In genomic region chr22:31287818-31288495, GRCh38 we compare ENCODE assay signal across 9 cellular contexts. TPM values are rescaled to one million over a fixed set of nuclear protein-coding genes. Genes with fewer than 3 reads are reported as not detected.
DNase-seq lines count a peak whose midpoint lies in the region; ATAC-seq lines count a peak whose summit lies in the region.
"Had no signal": no experiment of that assay in that cellular context is flagged by ENCODE, and none has a peak within 500 bp of the region (broad histone marks: within the 10 kb centered on the region; RNA-seq: fewer than 3 reads in every experiment).

No MANE protein-coding gene starts in this region.

- peak overlapping the region; percentile 90 for H3K4me3 Mint-ChIP-seq in activated CD4-positive, alpha-beta T cell treated with anti-CD3 and anti-CD28 coated beads for 36 hours
- peak overlapping the region; percentile 37 for H3K4me3 Mint-ChIP-seq in dendritic cell treated with granulocyte-macrophage colony-stimulating factor and Interleukin-4, amounts not matched to agents 40 ng/mL and 50 ng/mL, for 4 days
- H3K4me3 Mint-ChIP-seq in stimulated activated memory B cell treated with anti-CD40 and anti-IgM and Interleukin-4, amounts not matched to agents 10 μg/mL and 1 μg/mL and 100 μg/mL, for 72 hours = peak overlapping the region; percentile 53

- peak overlapping the region; percentile 97 for H3K27ac Mint-ChIP-seq in activated CD4-positive, alpha-beta T cell treated with anti-CD3 and anti-CD28 coated beads for 36 hours
- peak overlapping the region; percentile 66 for H3K27ac Mint-ChIP-seq in dendritic cell treated with granulocyte-macrophage colony-stimulating factor and Interleukin-4, amounts not matched to agents 40 ng/mL and 50 ng/mL, for 4 days
- peak overlapping the region; percentile 100 for H3K27ac Mint-ChIP-seq in stimulated activated memory B cell treated with anti-CD40 and anti-IgM and Interleukin-4, amounts not matched to agents 10 μg/mL and 1 μg/mL and 100 μg/mL, for 72 hours

- peaks cover 76% of the 10 kb centered on the region for H3K4me1 Mint-ChIP-seq in activated CD4-positive, alpha-beta T cell treated with anti-CD3 and anti-CD28 coated beads for 36 hours
- H3K4me1 Mint-ChIP-seq in dendritic cell treated with granulocyte-macrophage colony-stimulating factor and Interleukin-4, amounts not matched to agents 40 ng/mL and 50 ng/mL, for 4 days (ENCODE audit: low read depth) = peaks cover 67% of the 10 kb centered on the region
- H3K4me1 Mint-ChIP-seq in stimulated activated memory B cell treated with anti-CD40 and anti-IgM and Interleukin-4, amounts not matched to agents 10 μg/mL and 1 μg/mL and 100 μg/mL, for 72 hours = peaks cover 70% of the 10 kb centered on the region

- H3K9me3 Mint-ChIP-seq in activated CD4-positive, alpha-beta T cell treated with anti-CD3 and anti-CD28 coated beads for 36 hours (ENCODE audit: low read depth) = no peaks in the 10 kb centered on the region
- no peaks in the 10 kb centered on the region for H3K9me3 Mint-ChIP-seq in dendritic cell treated with granulocyte-macrophage colony-stimulating factor and Interleukin-4, amounts not matched to agents 40 ng/mL and 50 ng/mL, for 4 days
- H3K9me3 Mint-ChIP-seq in stimulated activated memory B cell treated with anti-CD40 and anti-IgM and Interleukin-4, amounts not matched to agents 10 μg/mL and 1 μg/mL and 100 μg/mL, for 72 hours = no peaks in the 10 kb centered on the region

- DNase-seq in activated CD4-positive, alpha-beta T cell treated with anti-CD3 and anti-CD28 coated beads for 36 hours = no peak
- DNase-seq in activated CD4-positive, alpha-beta T cell treated with anti-CD3 and anti-CD28 coated beads, Interleukin-2, amount 50 U/mL, for 1 hour = no peak
- peak; percentile 43 for DNase-seq in NOMO-1 treated with DMSO at 0.1 percent for 48 hours (lab: John Stamatoyannopoulos, UW; ENCODE audit: unreplicated experiment)
- no peak for DNase-seq in NCI-H2227 treated with DMSO at 0.1 percent for 48 hours (lab: John Stamatoyannopoulos, UW)
- no peak for DNase-seq in central memory CD4-positive, alpha-beta T cell
- no peak for DNase-seq in middle frontal gyrus (ENCODE audit: extremely low spot score, low spot score)
- DNase-seq: activated gamma-delta T cell treated with Interleukin-2 at 50 U/mL for 16 hours had no signal

- intact Hi-C loops in activated CD4-positive, alpha-beta T cell treated with anti-CD3 and anti-CD28 coated beads for 36 hours (cut with DNase I, micrococcal nuclease) = loop anchor here in 1 of 2 experiments (5.0 kb wide), 1 partner anchor 651 kb away; the partner anchor contains the start of gene SLC35E4
- intact Hi-C loops in dendritic cell treated with granulocyte-macrophage colony-stimulating factor and Interleukin-4, amounts not matched to agents 40 ng/mL and 50 ng/mL, for 4 days (cut with micrococcal nuclease) = no loop called here

- H3K36me3 Mint-ChIP-seq in activated CD4-positive, alpha-beta T cell treated with anti-CD3 and anti-CD28 coated beads for 36 hours (ENCODE audit: low read depth) = peaks cover 34% of the 10 kb centered on the region
- peaks cover 96% of the 10 kb centered on the region for H3K36me3 Mint-ChIP-seq in dendritic cell treated with granulocyte-macrophage colony-stimulating factor and Interleukin-4, amounts not matched to agents 40 ng/mL and 50 ng/mL, for 4 days (ENCODE audit: low read depth)
- H3K36me3 Mint-ChIP-seq in stimulated activated memory B cell treated with anti-CD40 and anti-IgM and Interleukin-4, amounts not matched to agents 10 μg/mL and 1 μg/mL and 100 μg/mL, for 72 hours = peaks cover 29% of the 10 kb centered on the region

- no peaks in the 10 kb centered on the region for H3K27me3 Mint-ChIP-seq in activated CD4-positive, alpha-beta T cell treated with anti-CD3 and anti-CD28 coated beads for 36 hours
- H3K27me3 Mint-ChIP-seq in dendritic cell treated with granulocyte-macrophage colony-stimulating factor and Interleukin-4, amounts not matched to agents 40 ng/mL and 50 ng/mL, for 4 days = no peaks in the 10 kb centered on the region
- H3K27me3 Mint-ChIP-seq in stimulated activated memory B cell treated with anti-CD40 and anti-IgM and Interleukin-4, amounts not matched to agents 10 μg/mL and 1 μg/mL and 100 μg/mL, for 72 hours = no peaks in the 10 kb centered on the region

- POLR2A ChIA-PET in activated CD4-positive, alpha-beta T cell treated with anti-CD3 and anti-CD28 coated beads for 36 hours (lab: Charles Lee) = interaction anchor here (5.6 kb wide), 1 partner anchor 10 kb away, joined by 38 read pairs; no protein-coding TSS in a partner anchor

- CTCF ChIA-PET in activated CD4-positive, alpha-beta T cell treated with anti-CD3 and anti-CD28 coated beads for 36 hours (lab: Charles Lee) = interaction anchor here (0.7 to 0.9 kb wide), 3 partner anchors 9 to 11 kb away, joined by 3 read pairs; no protein-coding TSS in a partner anchor

- no peak for ATAC-seq in activated CD4-positive, alpha-beta T cell treated with anti-CD3 and anti-CD28 coated beads for 36 hours
- no peak for ATAC-seq in stimulated activated memory B cell treated with anti-CD40 and anti-IgM and Interleukin-4, amounts not matched to agents 10 μg/mL and 1 μg/mL and 100 μg/mL, for 72 hours

RNA-seq across cellular contexts. Expression of gene PIK3IP1, which starts 4.3 kb away (rescaled TPM):
- 10 to 100 TPM; 14.2 to 15.1 TPM for total RNA-seq in activated CD4-positive, alpha-beta T cell treated with anti-CD3 and anti-CD28 coated beads for 36 hours

RNA-seq across cellular contexts. Expression of gene PATZ1, which starts 58.2 kb away (rescaled TPM):
- 10 to 100 TPM; 22.9 to 23.9 TPM for total RNA-seq in activated CD4-positive, alpha-beta T cell treated with anti-CD3 and anti-CD28 coated beads for 36 hours

Comparison
In these comparisons a context has a peak if more than half of its experiments do, and no peak if none do; other contexts are left out.
1. H3K4me3 Mint-ChIP-seq: peak in every context shown above with its lines; median percentile 90 in activated CD4-positive, alpha-beta T cell treated with anti-CD3 and anti-CD28 coated beads for 36 hours; 53 in stimulated activated memory B cell treated with anti-CD40 and anti-IgM and Interleukin-4, amounts not matched to agents 10 μg/mL and 1 μg/mL and 100 μg/mL, for 72 hours; 37 in dendritic cell treated with granulocyte-macrophage colony-stimulating factor and Interleukin-4, amounts not matched to agents 40 ng/mL and 50 ng/mL, for 4 days.